In genomic region chr5:91386120-91386519, GRCh38 we compare ENCODE assay signal across 20 cellular contexts. TPM values are rescaled to one million over a fixed set of nuclear protein-coding genes. Genes with fewer than 3 reads are reported as not detected.
DNase-seq lines count a peak whose midpoint lies in the region; ATAC-seq and TF ChIP-seq lines count a peak whose summit lies in the region.
"Had no signal": no experiment of that assay in that cellular context is flagged by ENCODE, and none has a peak within 500 bp of the region (broad histone marks: within the 10 kb centered on the region; RNA-seq: fewer than 3 reads in every experiment).

No MANE protein-coding gene starts in this region.

- peak; percentile 31 for TF ChIP-seq CTCF in chondrocyte (IDR thresholded peaks at IDR 0.05)
- no peak for TF ChIP-seq CTCF in neural crest cell (conservative IDR thresholded peaks at IDR 0.05)
- TF ChIP-seq CTCF in CD8-positive, alpha-beta T cell (IDR thresholded peaks at IDR 0.05), result no peak
- TF ChIP-seq CTCF in Peyer's patch (IDR thresholded peaks at IDR 0.05), result no peak

- no peaks in the 10 kb centered on the region for H3K27me3 ChIP-seq in CD8-positive, alpha-beta T cell (ENCODE audit: insufficient read depth, low read length)
- no peaks in the 10 kb centered on the region for H3K27me3 ChIP-seq in Peyer's patch
- H3K27me3 ChIP-seq: hepatocyte, neural progenitor cell, tibial artery had no signal

- no peak overlapping the region for H3K4me3 Mint-ChIP-seq in chondrocyte (ENCODE audit: unreplicated experiment)
- H3K4me3 Mint-ChIP-seq in neural crest cell, result peak overlapping the region; percentile 24
- no peak overlapping the region for H3K4me3 Mint-ChIP-seq in CD8-positive, alpha-beta T cell
- H3K4me3 Mint-ChIP-seq: neural progenitor cell; stimulated activated naive B cell treated with anti-CD40 and anti-IgM and Interleukin-4, amounts not matched to agents 10 μg/mL and 1 μg/mL and 100 μg/mL, for 72 hours had no signal

- no peak overlapping the region for H3K27ac ChIP-seq in CD8-positive, alpha-beta T cell (ENCODE audit: low read depth, low read length)
- no peak overlapping the region for H3K27ac ChIP-seq in Peyer's patch
- H3K27ac ChIP-seq: 22Rv1, C4-2B, hepatocyte, neural progenitor cell, tibial artery had no signal

- POLR2A ChIA-PET in CD8-positive, alpha-beta T cell (lab: Charles Lee), result interaction anchor here (0.9 to 7.4 kb wide), 6 partner anchors 8 to 166 kb away, joined by 3 to 158 read pairs (median 16); no protein-coding TSS in a partner anchor

- H3K27ac Mint-ChIP-seq in chondrocyte (ENCODE audit: unreplicated experiment) (peak overlapping the region; percentile 58), neural crest cell (ENCODE audit: unreplicated experiment) (no peak overlapping the region)
- no peak overlapping the region for H3K27ac Mint-ChIP-seq in CD8-positive, alpha-beta T cell
- H3K27ac Mint-ChIP-seq: neural progenitor cell; stimulated activated naive B cell treated with anti-CD40 and anti-IgM and Interleukin-4, amounts not matched to agents 10 μg/mL and 1 μg/mL and 100 μg/mL, for 72 hours had no signal

- peaks cover 11% of the 10 kb centered on the region for H3K4me1 ChIP-seq in CD8-positive, alpha-beta T cell (ENCODE audit: insufficient read depth, low read length)
- H3K4me1 ChIP-seq in Peyer's patch, result no peaks in the 10 kb centered on the region

- intact Hi-C loops in CD8-positive, alpha-beta T cell (cut with DNase I, micrococcal nuclease), result loop anchor here in 1 of 2 experiments (10.0 kb wide), 1 partner anchor 521 kb away; no protein-coding TSS in a partner anchor

- DNase-seq in DMS 273 (lab: John Stamatoyannopoulos, UW; ENCODE audit: unreplicated experiment), result peak; percentile 9
- no peak for DNase-seq in DMS 273 treated with DMSO at 0.1 percent for 48 hours (lab: John Stamatoyannopoulos, UW)
- peak; percentile 54 for DNase-seq in NCI-H82 (lab: John Stamatoyannopoulos, UW)
- no peak for DNase-seq in chondrocyte (ENCODE audit: low spot score)
- DNase-seq in neural crest cell (ENCODE audit: low read depth, low spot score), result no peak
- no peak for DNase-seq in CD8-positive, alpha-beta T cell
- DNase-seq in Peyer's patch, result no peak
- DNase-seq in activated T-cell treated with anti-CD3 and anti-CD28 coated beads, Interleukin-2, amount 50 U/mL, for 1 hour, result no peak
- DNase-seq: activated CD4-positive, CD25-positive, alpha-beta regulatory T cell treated with anti-CD3 and anti-CD28 coated beads, Interleukin-2, amount 50 U/mL, for 72 hours; cerebellar nuclear complex; DMS79; NCI-H1436; Right ventricle myocardium superior; stimulated activated CD4-positive, alpha-beta T cell treated with anti-CD3 and anti-CD28 coated beads, Interleukin-15, amount 100 ng/mL, for 24 hours; stimulated activated naive B cell treated with anti-CD40 and anti-IgM and Interleukin-4, amounts not matched to agents 10 μg/mL and 1 μg/mL and 100 μg/mL, for 72 hours; tibial artery had no signal

- peaks cover 21% of the 10 kb centered on the region for H3K4me1 Mint-ChIP-seq in chondrocyte (ENCODE audit: low read depth)
- peaks cover 22% of the 10 kb centered on the region for H3K4me1 Mint-ChIP-seq in neural crest cell
- peaks cover 21% of the 10 kb centered on the region for H3K4me1 Mint-ChIP-seq in CD8-positive, alpha-beta T cell (ENCODE audit: low read depth)

- H3K36me3 Mint-ChIP-seq in chondrocyte (ENCODE audit: low read depth) (no peaks in the 10 kb centered on the region), neural crest cell (ENCODE audit: low read depth) (no peaks in the 10 kb centered on the region)
- H3K36me3 Mint-ChIP-seq in CD8-positive, alpha-beta T cell, result peaks cover 18% of the 10 kb centered on the region

- TF ChIP-seq POLR2A in Peyer's patch (IDR thresholded peaks at IDR 0.05), result no peak

- CTCF ChIA-PET in CD8-positive, alpha-beta T cell (lab: Charles Lee), result interaction anchor here (0.7 to 8.5 kb wide), 18 partner anchors 10 to 583 kb away, joined by 3 to 219 read pairs (median 22); no protein-coding TSS in a partner anchor

- no peaks in the 10 kb centered on the region for H3K9me3 ChIP-seq in CD8-positive, alpha-beta T cell (ENCODE audit: low read length)
- H3K9me3 ChIP-seq in Peyer's patch, result no peaks in the 10 kb centered on the region
- H3K9me3 ChIP-seq: tibial artery had no signal

- no peak for ATAC-seq in CD8-positive, alpha-beta T cell
- ATAC-seq: stimulated activated naive B cell treated with anti-CD40 and anti-IgM and Interleukin-4, amounts not matched to agents 10 μg/mL and 1 μg/mL and 100 μg/mL, for 72 hours had no signal

- no peak overlapping the region for H3K4me3 ChIP-seq in CD8-positive, alpha-beta T cell (ENCODE audit: low read depth, low read length)
- no peak overlapping the region for H3K4me3 ChIP-seq in Peyer's patch
- H3K4me3 ChIP-seq: hepatocyte, neural progenitor cell, tibial artery had no signal

- no peaks in the 10 kb centered on the region for H3K36me3 ChIP-seq in CD8-positive, alpha-beta T cell (ENCODE audit: insufficient read depth, low read length)
- H3K36me3 ChIP-seq in Peyer's patch, result no peaks in the 10 kb centered on the region
- H3K36me3 ChIP-seq: neural progenitor cell, tibial artery had no signal

- H3K9me3 Mint-ChIP-seq in chondrocyte (ENCODE audit: low read depth) (no peaks in the 10 kb centered on the region), neural crest cell (peaks cover 4% of the 10 kb centered on the region)
- H3K9me3 Mint-ChIP-seq in CD8-positive, alpha-beta T cell, result no peaks in the 10 kb centered on the region
- H3K9me3 Mint-ChIP-seq: neural progenitor cell; stimulated activated naive B cell treated with anti-CD40 and anti-IgM and Interleukin-4, amounts not matched to agents 10 μg/mL and 1 μg/mL and 100 μg/mL, for 72 hours had no signal

- H3K27me3 Mint-ChIP-seq in chondrocyte (ENCODE audit: low read depth), result no peaks in the 10 kb centered on the region
- H3K27me3 Mint-ChIP-seq in neural crest cell (ENCODE audit: low read depth), result peaks cover 3% of the 10 kb centered on the region
- no peaks in the 10 kb centered on the region for H3K27me3 Mint-ChIP-seq in CD8-positive, alpha-beta T cell (ENCODE audit: low read depth)
- H3K27me3 Mint-ChIP-seq: stimulated activated naive B cell treated with anti-CD40 and anti-IgM and Interleukin-4, amounts not matched to agents 10 μg/mL and 1 μg/mL and 100 μg/mL, for 72 hours had no signal

RNA-seq across cellular contexts. Expression of gene ARRDC3, which starts 3.0 kb away (rescaled TPM):
- total RNA-seq in chondrocyte, result 23.4 to 29.1 TPM (median 27.6 TPM) in 3 replicates
- total RNA-seq in neural crest cell, result 50.2 and 59.7 TPM in 2 replicates
- total RNA-seq in CD8-positive, alpha-beta T cell, result 100 to 1,000 TPM; 131 to 132 TPM
- total RNA-seq in Peyer's patch, result 10 to 100 TPM; 11.4 to 32.2 (median 17.7) TPM

Comparison
In these comparisons a context has a peak if more than half of its experiments do, and no peak if none do; other contexts are left out.
1. DNase-seq: peak in DMS 273 (single experiment) and NCI-H82 (single experiment); none in DMS 273 treated with DMSO at 0.1 percent for 48 hours (single experiment), chondrocyte (single experiment), neural crest cell (single experiment), CD8-positive, alpha-beta T cell (0 of 7), Peyer's patch (0 of 3) and activated T-cell treated with anti-CD3 and anti-CD28 coated beads, Interleukin-2, amount 50 U/mL, for 1 hour (single experiment).